1 cellular context compared by ENCODE assay signal in genomic region chr10:102246261-102246660, GRCh38.
TF ChIP-seq lines count a peak whose summit lies in the region.

No MANE protein-coding gene starts in this region.

TF ChIP-seq in WTC11, 78 proteins besides CTCF, POLR2A, EP300 and RAD21 (continued from another document):
- TF ChIP-seq USF2 (CRISPR knock-in tag; IDR thresholded peaks at IDR 0.05), result no peak
